ENCODE assay signal across 20 cellular contexts in genomic region chr2:128402921-128403670, GRCh38.
"Had no signal": no experiment of that assay in that cellular context is flagged by ENCODE, and none has a peak within 500 bp of the region (broad histone marks: within the 10 kb centered on the region; RNA-seq: fewer than 3 reads in every experiment).

No MANE protein-coding gene starts in this region.

- H3K27ac Mint-ChIP-seq: activated CD4-positive, alpha-beta memory T cell treated with anti-CD3 and anti-CD28 coated beads for 36 hours; effector memory CD8-positive, alpha-beta T cell; memory B cell; nephron progenitor cell; T-helper 17 cell had no signal

- H3K4me3 ChIP-seq: dorsolateral prefrontal cortex, esophagus muscularis mucosa, gastrocnemius medialis, mucosa of descending colon had no signal

- H3K4me3 Mint-ChIP-seq: activated CD4-positive, alpha-beta memory T cell treated with anti-CD3 and anti-CD28 coated beads for 36 hours; brain; effector memory CD8-positive, alpha-beta T cell; memory B cell; nephron progenitor cell; T-helper 17 cell had no signal

- H3K4me1 Mint-ChIP-seq: memory B cell, T-helper 17 cell had no signal

- H3K9me3 ChIP-seq: esophagus muscularis mucosa, gastrocnemius medialis, mucosa of descending colon had no signal

- H3K9me3 Mint-ChIP-seq: activated CD4-positive, alpha-beta memory T cell treated with anti-CD3 and anti-CD28 coated beads for 36 hours; effector memory CD8-positive, alpha-beta T cell; memory B cell had no signal

- H3K27ac ChIP-seq: dorsolateral prefrontal cortex, esophagus muscularis mucosa, gastrocnemius medialis had no signal

- H3K36me3 Mint-ChIP-seq: activated CD4-positive, alpha-beta memory T cell treated with anti-CD3 and anti-CD28 coated beads for 36 hours; memory B cell had no signal

- H3K27me3 ChIP-seq: dorsolateral prefrontal cortex, gastrocnemius medialis had no signal

- H3K36me3 ChIP-seq: esophagus muscularis mucosa, gastrocnemius medialis had no signal

- H3K4me1 ChIP-seq: esophagus muscularis mucosa, gastrocnemius medialis had no signal

- DNase-seq: activated CD4-positive, alpha-beta memory T cell treated with anti-CD3 and anti-CD28 coated beads for 36 hours; activated CD4-positive, alpha-beta T cell treated with anti-CD3 and anti-CD28 coated beads for 4 hours; activated CD4-positive, CD25-positive, alpha-beta regulatory T cell; activated naive CD4-positive, alpha-beta T cell treated with anti-CD3 and anti-CD28 coated beads, Interleukin-2, amount 50 U/mL, for 16 hours; activated T-cell treated with anti-CD3 and anti-CD28 coated beads, Interleukin-2, amount 50 U/mL, for 48 hours; caudate nucleus; dorsolateral prefrontal cortex; effector memory CD8-positive, alpha-beta T cell; gastrocnemius medialis; hippocampal formation; nephron progenitor cell; nucleus accumbens; stimulated activated CD4-positive, alpha-beta T cell treated with anti-CD3 and anti-CD28 coated beads, Interleukin-4, amount 100 ng/mL, for 1 hour; stimulated activated naive CD4-positive, alpha-beta T cell; SW 1271; T-helper 17 cell had no signal
